9 cellular contexts compared by ENCODE assay signal in the genomic region with DNA sequence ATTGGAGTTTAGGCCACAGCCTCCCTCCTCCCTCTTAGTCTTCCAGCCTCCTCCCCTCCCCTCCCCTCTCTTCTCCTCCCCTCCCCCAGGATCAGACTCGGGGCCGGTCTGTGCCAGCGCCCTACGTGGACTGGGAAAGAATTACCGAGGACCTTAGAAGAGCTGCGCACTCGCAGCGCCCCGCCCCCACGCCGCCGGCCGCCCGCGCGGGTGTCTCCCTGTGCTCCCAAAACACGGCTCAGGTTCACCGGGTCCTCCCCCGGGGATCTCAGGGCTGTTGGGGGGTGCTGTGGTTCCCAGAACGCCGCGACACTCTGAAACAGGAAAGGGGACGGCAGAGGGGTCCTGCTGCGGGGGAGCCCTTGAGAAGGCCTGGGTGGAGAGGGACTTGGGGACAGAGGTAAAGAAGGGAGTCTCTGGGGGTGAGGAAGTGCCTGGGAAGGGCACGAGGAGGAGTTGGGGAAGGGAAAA.
A peak's percentile ranks its signal among the peaks of the same experiment; 100 is the strongest.
DNase-seq lines count a peak whose midpoint lies in the region; ATAC-seq lines count a peak whose summit lies in the region.
"Had no signal": no experiment of that assay in that cellular context is flagged by ENCODE, and none has a peak within 500 bp of the region (broad histone marks: within the 10 kb centered on the region; RNA-seq: fewer than 3 reads in every experiment).

No MANE protein-coding gene starts in this region.

- peak overlapping the region; percentile 45 for H3K4me3 ChIP-seq in rectal smooth muscle tissue (ENCODE audit: low read length)
- H3K4me3 ChIP-seq: SK-N-MC had no signal

- H3K4me1 ChIP-seq in rectal smooth muscle tissue (ENCODE audit: control insufficient read depth, insufficient read depth, low read length), result peaks cover 3% of the 10 kb centered on the region

- no peak for ATAC-seq in HG02610 (IDR thresholded peaks at IDR 0.05; ENCODE audit: unreplicated experiment)

- DNase-seq in EH (ENCODE audit: low read depth) (peak; percentile 87), NCI-H1417 (lab: John Stamatoyannopoulos, UW) (peak; percentile 76 to 95 (median 89)), T-helper 22 cell (ENCODE audit: low read depth) (peak; percentile 41), brain pericyte (ENCODE audit: low read depth, low spot score) (peak; percentile 50), iPS DF 19.7 (ENCODE audit: low read depth, low spot score) (peak; percentile 40)
- DNase-seq in NK-92 treated with Interleukin-12 subunit alpha and Interleukin-12 subunit beta, amount 100 ng/mL, for 24 hours (lab: John Stamatoyannopoulos, UW), result no peak

- H3K27ac ChIP-seq in rectal smooth muscle tissue (ENCODE audit: low read depth, low read length), result no peak overlapping the region

- no peaks in the 10 kb centered on the region for H3K36me3 ChIP-seq in rectal smooth muscle tissue (ENCODE audit: control insufficient read depth, insufficient read depth, low read length)

- H3K9ac ChIP-seq in rectal smooth muscle tissue (ENCODE audit: low read length), result no peak overlapping the region

- no peaks in the 10 kb centered on the region for H3K27me3 ChIP-seq in rectal smooth muscle tissue (ENCODE audit: control insufficient read depth, insufficient read depth, low read length)
